ENCODE assay signal across 16 cellular contexts in the genomic region with DNA sequence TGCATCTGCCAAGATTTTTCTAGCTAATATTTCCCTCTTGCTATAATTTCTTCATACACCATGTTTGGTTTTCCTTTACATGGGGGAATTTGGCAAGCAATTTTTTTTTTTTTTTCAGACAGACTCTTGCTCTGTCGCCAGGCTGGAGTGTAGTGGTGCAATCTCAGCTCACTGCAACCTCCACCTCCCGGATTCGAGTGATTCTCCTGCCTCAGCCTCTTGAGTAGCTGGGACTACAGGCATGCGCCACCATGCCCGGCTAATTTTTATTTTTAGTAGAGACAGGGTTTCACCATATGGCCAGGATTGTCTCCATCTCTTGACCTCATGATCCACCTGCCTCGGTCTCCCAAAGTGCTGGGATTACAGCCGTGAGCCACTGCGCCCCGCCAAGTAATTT. TPM values are rescaled to one million over a fixed set of nuclear protein-coding genes. Genes with fewer than 3 reads are reported as not detected.
DNase-seq lines count a peak whose midpoint lies in the region; ATAC-seq and TF ChIP-seq lines count a peak whose summit lies in the region.
"Not testable (repeated sequence)": the region's sequence is repeated elsewhere in the genome, so short reads cannot be mapped to it uniquely, and the experiment has no call there.
"Had no signal": no experiment of that assay in that cellular context is flagged by ENCODE, and none has a peak within 500 bp of the region (broad histone marks: within the 10 kb centered on the region; RNA-seq: fewer than 3 reads in every experiment).

No MANE protein-coding gene starts in this region.

- H3K4me3 ChIP-seq in CD4-positive, alpha-beta memory T cell (ENCODE audit: low read length in 2 of 2), result not testable (repeated sequence)
- H3K4me3 ChIP-seq in NB4 (ENCODE audit: low read depth, low read length), result peak overlapping the region; percentile 46
- peak overlapping the region; percentile 28 to 42 (median 32) for H3K4me3 ChIP-seq in esophagus muscularis mucosa
- peak overlapping the region in 1 of 2 donors; percentile 55 for H3K4me3 ChIP-seq in left lung
- H3K4me3 ChIP-seq in neutrophil (ENCODE audit: low read depth in 1 of 2, low read length in 1 of 2), result peak overlapping the region; percentile 62 to 66

- TF ChIP-seq CTCF in NB4 (IDR thresholded peaks at IDR 0.05; ENCODE audit: low read depth, low read length); activated CD8-positive, alpha-beta T cell treated with anti-CD3 and anti-CD28 coated beads for 36 hours (IDR thresholded peaks at IDR 0.05); esophagus muscularis mucosa (IDR thresholded peaks at IDR 0.05); left lung (IDR thresholded peaks at IDR 0.05); neutrophil (IDR thresholded peaks at IDR 0.05): not testable (repeated sequence)

- not testable (repeated sequence) for H3K36me3 Mint-ChIP-seq in CD4-positive, alpha-beta memory T cell; activated CD8-positive, alpha-beta T cell treated with anti-CD3 and anti-CD28 coated beads for 36 hours (ENCODE audit: low read depth)

- 84% methylated on average over 9 of the region's 9 CpGs for WGBS in esophagus muscularis mucosa

- CTCF ChIA-PET in CD4-positive, alpha-beta memory T cell (lab: Charles Lee; ENCODE audit: partially characterized antibody), result interaction anchor here (0.8 to 3.6 kb wide), 5 partner anchors 8 to 269 kb away, joined by 3 to 24 read pairs (median 4); a partner anchor contains a TSS
- CTCF ChIA-PET in activated CD8-positive, alpha-beta T cell treated with anti-CD3 and anti-CD28 coated beads for 36 hours (lab: Charles Lee), result interaction anchor here (0.6 to 7.8 kb wide), 22 partner anchors 9 to 351 kb away, joined by 3 to 64 read pairs (median 5); a partner anchor contains a TSS

- peak overlapping the region in 5 of 7 donors; percentile 29 to 91 (median 63) for H3K27ac Mint-ChIP-seq in CD4-positive, alpha-beta memory T cell
- peak overlapping the region; percentile 55 for H3K27ac Mint-ChIP-seq in activated CD8-positive, alpha-beta T cell treated with anti-CD3 and anti-CD28 coated beads for 36 hours

- ATAC-seq in activated CD8-positive, alpha-beta T cell treated with anti-CD3 and anti-CD28 coated beads for 36 hours; left lung: not testable (repeated sequence)

- not testable (repeated sequence) for H3K27me3 Mint-ChIP-seq in CD4-positive, alpha-beta memory T cell; activated CD8-positive, alpha-beta T cell treated with anti-CD3 and anti-CD28 coated beads for 36 hours

- H3K4me3 Mint-ChIP-seq in CD4-positive, alpha-beta memory T cell, result peak overlapping the region in 5 of 8 donors; percentile 29 to 58 (median 45)
- H3K4me3 Mint-ChIP-seq in activated CD8-positive, alpha-beta T cell treated with anti-CD3 and anti-CD28 coated beads for 36 hours, result peak overlapping the region; percentile 34

- intact Hi-C loops in CD4-positive, alpha-beta memory T cell (cut with micrococcal nuclease); esophagus muscularis mucosa (cut with DNase I); left lung (cut with DNase I): not testable (repeated sequence)
- intact Hi-C loops in activated CD8-positive, alpha-beta T cell treated with anti-CD3 and anti-CD28 coated beads for 36 hours (cut with micrococcal nuclease), result loop anchor here (5.0 kb wide), 2 partner anchors 110 to 165 kb away; a partner anchor contains a TSS

- POLR2A ChIA-PET in CD4-positive, alpha-beta memory T cell (lab: Charles Lee; ENCODE audit: partially characterized antibody), result interaction anchor here (1.1 to 1.3 kb wide), 3 partner anchors 110 to 161 kb away, joined by 3 to 5 read pairs (median 3); no protein-coding TSS in a partner anchor
- POLR2A ChIA-PET in activated CD8-positive, alpha-beta T cell treated with anti-CD3 and anti-CD28 coated beads for 36 hours (lab: Charles Lee), result interaction anchor here (0.9 to 2.0 kb wide), 7 partner anchors 92 to 164 kb away, joined by 3 to 6 read pairs (median 3); a partner anchor contains a TSS

- peaks cover 16 to 46% (median 26%) of the 10 kb centered on the region in 4 donors for H3K4me1 Mint-ChIP-seq in CD4-positive, alpha-beta memory T cell
- peaks cover 22% of the 10 kb centered on the region for H3K4me1 Mint-ChIP-seq in activated CD8-positive, alpha-beta T cell treated with anti-CD3 and anti-CD28 coated beads for 36 hours (ENCODE audit: low read depth)

- not testable (repeated sequence) for H3K27me3 ChIP-seq in CD4-positive, alpha-beta memory T cell (ENCODE audit: insufficient read depth, low read length); esophagus muscularis mucosa; left lung; neutrophil

- not testable (repeated sequence) for TF ChIP-seq EP300 in esophagus muscularis mucosa (IDR thresholded peaks at IDR 0.05)

- H3K36me3 ChIP-seq in CD4-positive, alpha-beta memory T cell (ENCODE audit: insufficient read depth, low read length); esophagus muscularis mucosa: not testable (repeated sequence)
- H3K36me3 ChIP-seq in left lung (peaks cover 0 to 31% of the 10 kb centered on the region in 2 donors), neutrophil (peaks cover 20% of the 10 kb centered on the region)

- H3K4me1 ChIP-seq in CD4-positive, alpha-beta memory T cell (ENCODE audit: insufficient read depth, low read length), result peaks cover 24% of the 10 kb centered on the region
- not testable (repeated sequence) for H3K4me1 ChIP-seq in esophagus muscularis mucosa
- H3K4me1 ChIP-seq in left lung (peaks cover 0 to 63% of the 10 kb centered on the region in 2 donors), neutrophil (ENCODE audit: control insufficient read depth in 1 of 2, insufficient read depth in 1 of 2, low read depth in 1 of 2, low read length in 1 of 2) (peaks cover 46 to 62% of the 10 kb centered on the region in 2 experiments)

- H3K27ac ChIP-seq in CD4-positive, alpha-beta memory T cell (ENCODE audit: low read depth, low read length), result not testable (repeated sequence)
- peak overlapping the region; percentile 22 for H3K27ac ChIP-seq in angular gyrus (ENCODE audit: low read depth, low read length)
- H3K27ac ChIP-seq in esophagus muscularis mucosa (replicated peaks in 1 of 4), result peak overlapping the region; percentile 7 to 60 (median 34)
- H3K27ac ChIP-seq in left lung, result peak overlapping the region; percentile 60 to 91
- H3K27ac ChIP-seq in neutrophil, result peak overlapping the region; percentile 96
- H3K27ac ChIP-seq in substantia nigra (ENCODE audit: low read depth, low read length, poor library complexity, severe bottlenecking), result peak overlapping the region; percentile 31

- DNase-seq in CD4-positive, alpha-beta memory T cell; NB4 (ENCODE audit: low read depth); activated CD8-positive, alpha-beta T cell treated with anti-CD3 and anti-CD28 coated beads for 36 hours; left lung; substantia nigra (lab: John Stamatoyannopoulos, UW): not testable (repeated sequence)
- peak; percentile 83 for DNase-seq in esophagus muscularis mucosa (ENCODE audit: extremely low spot score)

- not testable (repeated sequence) for TF ChIP-seq POLR2A in NB4 (IDR thresholded peaks at IDR 0.05; ENCODE audit: extremely low read depth, insufficient read length); esophagus muscularis mucosa (IDR thresholded peaks at IDR 0.05; ENCODE audit: low read depth)

- not testable (repeated sequence) for H3K9me3 Mint-ChIP-seq in CD4-positive, alpha-beta memory T cell; activated CD8-positive, alpha-beta T cell treated with anti-CD3 and anti-CD28 coated beads for 36 hours

- H3K9me3 ChIP-seq in CD4-positive, alpha-beta memory T cell (ENCODE audit: control insufficient read depth in 1 of 2, low read length in 2 of 2); esophagus muscularis mucosa; left lung; neutrophil: not testable (repeated sequence)

RNA-seq across cellular contexts. Expression of a gene that starts 0.6 kb away (rescaled TPM):
- 1 to 10 TPM; 1.3 to 2.0 TPM for total RNA-seq in CD4-positive, alpha-beta memory T cell
- polyA plus RNA-seq in CD4-positive, alpha-beta memory T cell, result under 1 TPM; 0.07 to 0.10 TPM
- 1 to 10 TPM in 1 of 2 experiments, under 1 TPM in 1; 0.67 to 1.1 TPM for total RNA-seq in activated CD8-positive, alpha-beta T cell treated with anti-CD3 and anti-CD28 coated beads for 36 hours
- total RNA-seq in esophagus muscularis mucosa, result 10 to 100 TPM in 1 of 4 donors, 1 to 10 TPM in 3; 5.3 to 42.1 (median 6.5) TPM
- total RNA-seq in left lung, result 10 to 100 TPM; 18.9 to 84.5 TPM
- total RNA-seq: chondrocyte, H1, WTC11 had no signal
- polyA plus RNA-seq: H1 had no signal

RNA-seq across cellular contexts. Expression of a gene that starts 34.7 kb away (rescaled TPM):
- total RNA-seq in CD4-positive, alpha-beta memory T cell, result under 1 TPM; 0.29 to 0.55 TPM
- polyA plus RNA-seq in CD4-positive, alpha-beta memory T cell, result under 1 TPM in 1 of 2 donors, not detected in 1; 0.60 TPM
- not detected for total RNA-seq in activated CD8-positive, alpha-beta T cell treated with anti-CD3 and anti-CD28 coated beads for 36 hours
- total RNA-seq in esophagus muscularis mucosa (not detected), left lung (under 1 TPM in 1 of 2 donors, not detected in 1; 0.20 TPM)
- total RNA-seq: body of pancreas, chondrocyte, H1, left lobe of liver, WTC11 had no signal
- polyA plus RNA-seq: A549, esophagus, H1, pancreas had no signal
